In the genomic region with DNA sequence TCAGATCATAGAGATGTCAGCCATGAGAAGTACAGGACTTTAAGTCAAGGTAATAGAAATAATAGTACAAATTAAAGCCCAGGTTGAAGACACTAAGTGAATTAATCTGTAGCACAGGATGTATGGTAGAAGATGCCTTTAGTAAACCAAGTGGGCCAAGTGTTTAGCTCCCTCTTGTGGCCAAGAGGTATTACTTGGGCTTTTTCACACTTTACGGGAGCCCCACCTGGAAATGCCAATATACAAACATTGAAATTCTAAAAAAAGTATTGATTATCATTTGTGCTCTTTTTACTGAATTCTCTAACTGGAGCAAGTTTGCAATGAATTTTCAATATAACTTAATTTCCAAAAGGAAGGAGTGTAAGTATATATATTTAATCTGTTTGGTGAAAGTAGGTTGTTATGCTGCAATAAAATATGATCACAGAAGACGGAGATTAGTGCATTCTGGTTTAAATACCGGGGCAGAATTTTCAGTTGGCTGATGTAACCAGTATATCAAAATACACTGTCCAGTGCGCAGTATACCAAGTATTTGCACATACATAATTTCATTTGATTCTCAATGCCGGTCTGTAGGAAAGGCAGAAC, we compare ENCODE assay signal across 8 cellular contexts.
DNase-seq lines count a peak whose midpoint lies in the region; ATAC-seq and TF ChIP-seq lines count a peak whose summit lies in the region.

No MANE protein-coding gene starts in this region.

- H3K27me3 Mint-ChIP-seq in H9 (ENCODE audit: low read depth), result no peaks in the 10 kb centered on the region

- H3K4ac ChIP-seq in H9 (ENCODE audit: low read depth, low read length), result no peak overlapping the region

- no peak overlapping the region for H3K27ac ChIP-seq in H9 (ENCODE audit: insufficient read length, low read depth, low read length)

- no peaks in the 10 kb centered on the region for H3K27me3 ChIP-seq in H9 (ENCODE audit: insufficient read depth, low read length)

- no peak overlapping the region for H3K4me3 Mint-ChIP-seq in H9

- H3K79me2 ChIP-seq in H9 (ENCODE audit: insufficient read depth, low read length), result no peaks in the 10 kb centered on the region

- H3K9me3 ChIP-seq in H9 (ENCODE audit: control insufficient read depth, low read depth, low read length) (no peaks in the 10 kb centered on the region), mucosa of descending colon (no peaks in the 10 kb centered on the region)

- no peak overlapping the region for H4K8ac ChIP-seq in H9 (replicated peaks; ENCODE audit: insufficient read length, low read depth, low read length)

- no peak overlapping the region for H2BK5ac ChIP-seq in H9 (ENCODE audit: insufficient read length, low read length)

- H3K4me2 ChIP-seq in H9 (ENCODE audit: insufficient read depth, insufficient read length, low read length), result no peak overlapping the region

- no CpG with 5 or more reads among the region's 5 CpGs for WGBS in H9 (ENCODE audit: extremely low coverage, insufficient read length, low lambda C conversion rate)

- H3K79me1 ChIP-seq in H9 (ENCODE audit: insufficient read depth, low read depth, low read length, poor library complexity, severe bottlenecking), result no peaks in the 10 kb centered on the region

- no peak overlapping the region for H2BK15ac ChIP-seq in H9 (ENCODE audit: low read depth, low read length)

- TF ChIP-seq CTCF in H9 (conservative IDR thresholded peaks at IDR 0.05) (peak; percentile 88), LNCAP (IDR thresholded peaks at IDR 0.05) (peak; percentile 87), mucosa of descending colon (IDR thresholded peaks at IDR 0.05) (peak; percentile 44)

- no peak overlapping the region for H3K18ac ChIP-seq in H9 (ENCODE audit: insufficient read length, low read depth, low read length)

- no peak overlapping the region for H2BK12ac ChIP-seq in H9 (ENCODE audit: insufficient read length, low read depth, low read length)

- H3K4me1 ChIP-seq in H9 (ENCODE audit: insufficient read depth, low read length), result no peaks in the 10 kb centered on the region
- no peaks in the 10 kb centered on the region for H3K4me1 ChIP-seq in mucosa of descending colon (ENCODE audit: low read depth)

- no peak overlapping the region for H3K4me3 ChIP-seq in mucosa of descending colon

- no peak overlapping the region for H4K5ac ChIP-seq in H9 (ENCODE audit: insufficient read length, low read depth, low read length)

- no peak overlapping the region for H3K27ac Mint-ChIP-seq in H9

- peaks cover 3 to 6% (median 5%) of the 10 kb centered on the region in 3 experiments; a peak in 6 of 7 replicates for H3K36me3 Mint-ChIP-seq in H9 (ENCODE audit: insufficient read depth in 1 of 3, low read depth in 3 of 3)

- H3K9ac ChIP-seq in H9 (ENCODE audit: extremely low read depth, insufficient read length, low read length), result no peak overlapping the region

- no peaks in the 10 kb centered on the region for H3K36me3 ChIP-seq in mucosa of descending colon (ENCODE audit: low read depth)

- no peaks in the 10 kb centered on the region for H3K23me2 ChIP-seq in H9 (ENCODE audit: insufficient read length, low read depth, low read length, poor library complexity, severe bottlenecking)

- no peak overlapping the region for H3K23ac ChIP-seq in H9 (ENCODE audit: insufficient read length, low read depth, low read length)

- H2BK120ac ChIP-seq in H9 (ENCODE audit: low read depth, low read length, poor library complexity, severe bottlenecking), result no peak overlapping the region

- ATAC-seq in SK-N-SH treated with all-trans-retinoic acid at 6 μM for 48 hours, result peak; percentile 90
- ATAC-seq in mucosa of descending colon, result peak; percentile 93

- intact Hi-C loops in mucosa of descending colon (cut with DNase I, micrococcal nuclease), result no loop called here

- no peak overlapping the region for H3T11ph ChIP-seq in H9 (ENCODE audit: low read length)

- no peak overlapping the region for H4K91ac ChIP-seq in H9 (ENCODE audit: insufficient read length, low read depth, low read length)

- no peak overlapping the region for H3K56ac ChIP-seq in H9 (ENCODE audit: insufficient read length, low read depth, low read length)

- DNase-seq in AG08395 (ENCODE audit: low spot score) (peak; percentile 53), GF-D8 (lab: John Stamatoyannopoulos, UW) (peak; percentile 11), H9 (no peak), dermis microvascular lymphatic vessel endothelial cell (ENCODE audit: low read depth in 2 of 2) (peak; percentile 4 to 13), mucosa of descending colon (peak in 1 of 3 donors; percentile 36), OCI-M2 (lab: John Stamatoyannopoulos, UW; ENCODE audit: unreplicated experiment) (no peak)

- no peak overlapping the region for H2AFZ ChIP-seq in H9 (ENCODE audit: low read length)

- H3K14ac ChIP-seq in H9 (ENCODE audit: insufficient read depth, low read length), result no peak overlapping the region

- H4K20me1 ChIP-seq in H9 (ENCODE audit: control insufficient read depth, insufficient read depth, insufficient read length), result no peaks in the 10 kb centered on the region

- no peaks in the 10 kb centered on the region; a peak in 1 of 4 replicates for H3K4me1 Mint-ChIP-seq in H9

- no peaks in the 10 kb centered on the region; a peak in 1 of 5 replicates for H3K9me3 Mint-ChIP-seq in H9

- no peak overlapping the region for H2BK20ac ChIP-seq in H9 (ENCODE audit: low read depth, low read length, poor library complexity, severe bottlenecking)

- H2AK5ac ChIP-seq in H9 (ENCODE audit: insufficient read length, low read length), result no peak overlapping the region

TF ChIP-seq in SK-N-SH treated with all-trans-retinoic acid at 6 μM for 48 hours, 23 proteins besides CTCF, POLR2A, EP300 and RAD21:
- TF ChIP-seq PPARA (CRISPR knock-in tag; IDR thresholded peaks at IDR 0.05; ENCODE audit: borderline replicate concordance) (no peak), GLIS3 (CRISPR knock-in tag; IDR thresholded peaks at IDR 0.05) (no peak), ISL1 (CRISPR knock-in tag; IDR thresholded peaks at IDR 0.05) (no peak), ARNTL (CRISPR knock-in tag; IDR thresholded peaks at IDR 0.05; ENCODE audit: borderline replicate concordance, low read depth) (no peak), ZFP3 (CRISPR knock-in tag; IDR thresholded peaks at IDR 0.05) (no peak), TOX (CRISPR knock-in tag; IDR thresholded peaks at IDR 0.05; ENCODE audit: borderline replicate concordance) (no peak), ZC3H10 (CRISPR knock-in tag; IDR thresholded peaks at IDR 0.05) (no peak), ESRRG (CRISPR knock-in tag; IDR thresholded peaks at IDR 0.05) (no peak), ZNF8 (CRISPR knock-in tag; IDR thresholded peaks at IDR 0.05) (no peak), TCF4 (CRISPR knock-in tag; IDR thresholded peaks at IDR 0.05; ENCODE audit: borderline replicate concordance) (no peak), BACH2 (CRISPR knock-in tag; IDR thresholded peaks at IDR 0.05; ENCODE audit: borderline replicate concordance) (no peak), OSR1 (CRISPR knock-in tag; IDR thresholded peaks at IDR 0.05) (no peak)
- TF ChIP-seq, protein P1, sequence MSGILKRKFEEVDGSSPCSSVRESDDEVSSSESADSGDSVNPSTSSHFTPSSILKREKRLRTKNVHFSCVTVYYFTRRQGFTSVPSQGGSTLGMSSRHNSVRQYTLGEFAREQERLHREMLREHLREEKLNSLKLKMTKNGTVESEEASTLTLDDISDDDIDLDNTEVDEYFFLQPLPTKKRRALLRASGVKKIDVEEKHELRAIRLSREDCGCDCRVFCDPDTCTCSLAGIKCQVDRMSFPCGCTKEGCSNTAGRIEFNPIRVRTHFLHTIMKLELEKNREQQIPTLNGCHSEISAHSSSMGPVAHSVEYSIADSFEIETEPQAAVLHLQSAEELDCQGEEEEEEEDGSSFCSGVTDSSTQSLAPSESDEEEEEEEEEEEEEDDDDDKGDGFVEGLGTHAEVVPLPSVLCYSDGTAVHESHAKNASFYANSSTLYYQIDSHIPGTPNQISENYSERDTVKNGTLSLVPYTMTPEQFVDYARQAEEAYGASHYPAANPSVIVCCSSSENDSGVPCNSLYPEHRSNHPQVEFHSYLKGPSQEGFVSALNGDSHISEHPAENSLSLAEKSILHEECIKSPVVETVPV (CRISPR knock-in tag; IDR thresholded peaks at IDR 0.05), result no peak

Comparison
In these comparisons a context has a peak if more than half of its experiments do, and no peak if none do; other contexts are left out.
1. DNase-seq: peak in AG08395 (single experiment), GF-D8 (single experiment) and dermis microvascular lymphatic vessel endothelial cell (2 of 2); none in H9 (single experiment) and OCI-M2 (single experiment).
2. Peak in every context shown above with its lines, with median percentiles within 50 percentile points of each other: CTCF ChIP-seq.